ENCODE assay signal across 8 cellular contexts in the genomic region with DNA sequence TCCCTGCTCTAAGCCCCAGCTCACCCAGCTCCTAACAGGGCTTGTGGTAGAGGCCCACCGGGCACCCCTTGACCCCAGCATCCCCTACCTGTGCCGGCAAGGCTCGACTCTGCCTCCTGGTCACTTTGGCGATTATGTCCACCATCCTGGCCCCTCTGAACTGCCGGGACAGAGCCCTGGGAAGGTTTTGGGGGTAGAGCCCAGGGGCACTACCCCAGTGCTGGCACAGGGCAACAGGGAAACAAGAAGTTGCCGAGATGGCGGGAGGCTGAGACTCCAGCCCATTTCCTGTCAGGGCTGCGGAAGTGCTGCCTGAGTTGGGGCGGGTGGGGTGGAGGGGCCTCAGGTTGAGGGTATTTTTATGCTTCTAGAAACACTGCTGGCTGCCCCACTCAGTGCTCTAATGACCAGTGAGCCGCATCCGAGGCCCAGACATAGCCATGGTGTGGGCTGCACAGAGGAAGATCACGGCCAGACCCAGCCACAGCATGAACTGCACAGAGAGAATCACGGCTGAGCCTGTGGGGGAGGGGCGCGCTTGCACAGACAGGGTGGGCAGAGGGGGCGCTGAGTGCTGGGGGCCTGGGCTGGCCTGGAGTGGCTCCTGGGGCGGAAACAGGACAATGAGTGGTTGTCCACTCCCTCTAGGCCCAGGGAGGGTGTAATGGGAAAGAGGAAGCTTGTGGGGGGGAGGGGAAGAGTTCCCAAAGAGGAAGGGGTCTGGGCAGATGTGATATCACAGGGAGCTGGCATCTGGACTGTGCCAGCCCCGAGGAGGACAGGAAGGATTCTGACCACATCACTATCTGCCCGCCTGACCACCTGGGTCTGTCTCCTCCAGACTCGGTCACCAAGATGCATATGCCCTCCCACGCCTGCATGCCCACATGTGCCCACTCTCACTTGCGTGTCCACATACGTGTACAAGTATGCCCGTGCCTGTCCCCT. TPM values are rescaled to one million over a fixed set of nuclear protein-coding genes. Genes with fewer than 3 reads are reported as not detected.
A peak's percentile ranks its signal among the peaks of the same experiment; 100 is the strongest.
DNase-seq lines count a peak whose midpoint lies in the region; ATAC-seq lines count a peak whose summit lies in the region.

No MANE protein-coding gene starts in this region.

- ATAC-seq in Right ventricle myocardium superior (ENCODE audit: poor library complexity), result peak; percentile 29

- DNase-seq in activated T-cell treated with anti-CD3 and anti-CD28 coated beads for 1 hour (ENCODE audit: low read depth) (peak; percentile 57), activated T-cell treated with anti-CD3 and anti-CD28 coated beads for 4 hours (no peak), Right ventricle myocardium superior (peak; percentile 67), NCI-H2081 treated with DMSO at 0.1 percent for 48 hours (lab: John Stamatoyannopoulos, UW) (no peak), NCI-H2107 (lab: John Stamatoyannopoulos, UW) (no peak), NCI-H1694 (lab: John Stamatoyannopoulos, UW) (no peak)
- peak; percentile 68 to 74 for DNase-seq in activated CD4-positive, alpha-beta T cell treated with anti-CD3 and anti-CD28 coated beads, Interleukin-2, amount 50 U/mL, for 48 hours
- peak; percentile 65 for DNase-seq in stimulated activated CD4-positive, alpha-beta T cell treated with anti-CD3 and anti-CD28 coated beads, Interleukin-4, amount 100 ng/mL, for 1 hour

- intact Hi-C loops in Right ventricle myocardium superior (cut with DNase I), result no loop called here

RNA-seq across cellular contexts. Expression of a gene that starts 22.3 kb away (rescaled TPM):
- 30.4 TPM for total RNA-seq in Right ventricle myocardium superior

Comparison
In these comparisons a context has a peak if more than half of its experiments do, and no peak if none do; other contexts are left out.
1. DNase-seq: peak in activated T-cell treated with anti-CD3 and anti-CD28 coated beads for 1 hour (single experiment), activated CD4-positive, alpha-beta T cell treated with anti-CD3 and anti-CD28 coated beads, Interleukin-2, amount 50 U/mL, for 48 hours (2 of 2), Right ventricle myocardium superior (single experiment) and stimulated activated CD4-positive, alpha-beta T cell treated with anti-CD3 and anti-CD28 coated beads, Interleukin-4, amount 100 ng/mL, for 1 hour (single experiment); none in activated T-cell treated with anti-CD3 and anti-CD28 coated beads for 4 hours (single experiment), NCI-H2081 treated with DMSO at 0.1 percent for 48 hours (single experiment), NCI-H2107 (single experiment) and NCI-H1694 (single experiment).